21 cellular contexts compared by ENCODE assay signal in the genomic region with DNA sequence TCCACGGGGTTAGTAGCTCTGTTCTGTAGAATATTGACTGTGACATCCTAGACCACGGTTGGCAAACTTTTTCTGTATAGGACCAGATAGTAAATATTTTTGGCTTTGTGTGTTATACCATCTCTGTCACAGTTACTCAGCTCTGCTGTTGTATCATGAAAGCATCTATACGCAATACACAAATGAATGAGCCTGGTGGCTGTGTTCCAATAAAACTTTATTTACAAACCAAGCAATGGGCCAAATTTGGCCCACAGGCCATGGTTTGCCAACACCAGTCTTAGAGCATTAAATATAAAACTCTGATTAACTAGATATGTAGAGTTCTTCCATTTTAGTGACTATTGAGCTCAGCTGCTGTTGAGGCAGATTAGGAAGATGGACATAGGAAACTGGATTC.
A peak's percentile ranks its signal among the peaks of the same experiment; 100 is the strongest.
DNase-seq lines count a peak whose midpoint lies in the region; ATAC-seq, FAIRE-seq and TF ChIP-seq lines count a peak whose summit lies in the region.
"Had no signal": no experiment of that assay in that cellular context is flagged by ENCODE, and none has a peak within 500 bp of the region (broad histone marks: within the 10 kb centered on the region; RNA-seq: fewer than 3 reads in every experiment).

No MANE protein-coding gene starts in this region.

- H3K27ac Mint-ChIP-seq in stimulated activated memory B cell treated with anti-CD40 and anti-IgM and Interleukin-4, amounts not matched to agents 10 μg/mL and 1 μg/mL and 100 μg/mL, for 72 hours: peak overlapping the region; percentile 36
- no peak overlapping the region for H3K27ac Mint-ChIP-seq in activated CD4-positive, alpha-beta T cell treated with anti-CD3 and anti-CD28 coated beads for 36 hours
- H3K27ac Mint-ChIP-seq: B cell; CD4-positive, alpha-beta T cell; CD8-positive, alpha-beta T cell had no signal

- H3K79me2 ChIP-seq in Karpas-422 (ENCODE audit: low read length) (no peaks in the 10 kb centered on the region), GM12878 (ENCODE audit: control insufficient read depth, insufficient read depth, low read length) (no peaks in the 10 kb centered on the region)

- no peaks in the 10 kb centered on the region for H3K9me3 Mint-ChIP-seq in stimulated activated memory B cell treated with anti-CD40 and anti-IgM and Interleukin-4, amounts not matched to agents 10 μg/mL and 1 μg/mL and 100 μg/mL, for 72 hours
- peaks cover 2% of the 10 kb centered on the region for H3K9me3 Mint-ChIP-seq in activated CD4-positive, alpha-beta T cell treated with anti-CD3 and anti-CD28 coated beads for 36 hours (ENCODE audit: low read depth)
- H3K9me3 Mint-ChIP-seq: CD4-positive, alpha-beta T cell had no signal

- TF ChIP-seq CTCF in GM12878 (IDR thresholded peaks at IDR 0.05 in 2 of 3, conservative IDR thresholded peaks at IDR 0.05 in 1 of 3; ENCODE audit: control insufficient read depth in 2 of 3, extremely low read depth in 1 of 3, insufficient read depth in 1 of 3, low read depth in 3 of 3, low read length in 3 of 3): no peak
- TF ChIP-seq CTCF in upper lobe of left lung (IDR thresholded peaks at IDR 0.05): no peak

- intact Hi-C loops in GM12878 (cut with micrococcal nuclease; ENCODE audit: unreplicated experiment): no loop called here
- intact Hi-C loops in activated CD4-positive, alpha-beta T cell treated with anti-CD3 and anti-CD28 coated beads for 36 hours (cut with DNase I, micrococcal nuclease): no loop called here

- 78% methylated on average over 3 of the region's 3 CpGs for WGBS in GM12878 (ENCODE audit: insufficient coverage, insufficient replicate concordance, low lambda C conversion rate, missing lambda C conversion rate)
- 96 to 100% methylated on average over 3 of the region's 3 CpGs for WGBS in upper lobe of left lung, 2 donors

- H3K4me1 Mint-ChIP-seq in stimulated activated memory B cell treated with anti-CD40 and anti-IgM and Interleukin-4, amounts not matched to agents 10 μg/mL and 1 μg/mL and 100 μg/mL, for 72 hours: peaks cover 11% of the 10 kb centered on the region
- H3K4me1 Mint-ChIP-seq in activated CD4-positive, alpha-beta T cell treated with anti-CD3 and anti-CD28 coated beads for 36 hours: no peaks in the 10 kb centered on the region

- H3K4me2 ChIP-seq in Karpas-422 (ENCODE audit: low read depth, low read length, poor library complexity, severe bottlenecking) (peak overlapping the region; percentile 17), GM12878 (ENCODE audit: control insufficient read depth, insufficient read depth) (0 out of 2 replicates have a peak overlapping the region, but pooled peaks have one; percentile 1)
- H3K4me2 ChIP-seq: A549; BLaER1 treated with 17β-estradiol and CSF1 and Interleukin-3, amounts not matched to agents 10 nM and 100 nM had no signal

- H3K36me3 ChIP-seq in Karpas-422 (ENCODE audit: insufficient read depth, low read length) (peaks cover 36% of the 10 kb centered on the region), GM12878 (ENCODE audit: control insufficient read depth in 2 of 2, insufficient read depth in 2 of 2, low read length in 1 of 2) (peaks cover 0 to under 1% of the 10 kb centered on the region in 2 experiments; a peak in 1 of 4 replicates), upper lobe of left lung (no peaks in the 10 kb centered on the region)

- POLR2A ChIA-PET in GM12878 (lab: Charles Lee): no interaction called here
- POLR2A ChIA-PET in activated CD4-positive, alpha-beta T cell treated with anti-CD3 and anti-CD28 coated beads for 36 hours (lab: Charles Lee): no interaction called here

- no peaks in the 10 kb centered on the region for H3K9me2 ChIP-seq in Karpas-422 (replicated peaks; ENCODE audit: insufficient read depth, low read length)

- SMC1A ChIA-PET in GM12878 (lab: Charles Lee; ENCODE audit: uncharacterized antibody, unreplicated experiment): interaction anchor here (1.1 to 2.4 kb wide), 5 partner anchors 8 to 282 kb away, joined by 3 to 15 read pairs (median 3); no protein-coding TSS in a partner anchor

- no peak for TF ChIP-seq RAD21 in GM12878 (IDR thresholded peaks at IDR 0.05; ENCODE audit: insufficient read depth, low read depth, low read length)

- DNase-seq in GM12891 (ENCODE audit: insufficient read length, low spot score) (no peak), Karpas-422 (no peak), GM12878 (ENCODE audit: low read depth, low spot score) (no peak), kidney glomerular epithelial cell (lab: John Stamatoyannopoulos, UW) (no peak), upper lobe of left lung (no peak)
- DNase-seq in activated CD4-positive, alpha-beta T cell treated with anti-CD3 and anti-CD28 coated beads for 36 hours: no peak
- DNase-seq: AML-193; Caco-2; Calu3; CD4-positive, alpha-beta T cell; CD8-positive, alpha-beta T cell; DMS79 treated with DMSO at 0.1 percent for 48 hours; GF-D8 had no signal

- no peaks in the 10 kb centered on the region for H3K27me3 ChIP-seq in Karpas-422 (ENCODE audit: low read length)
- no peaks in the 10 kb centered on the region for H3K27me3 ChIP-seq in GM12878 (replicated peaks in 1 of 2; ENCODE audit: control insufficient read depth in 2 of 2, insufficient read depth in 2 of 2, low read length in 1 of 2)
- H3K27me3 ChIP-seq in upper lobe of left lung: no peaks in the 10 kb centered on the region
- H3K27me3 ChIP-seq: BLaER1 treated with 17β-estradiol and CSF1 and Interleukin-3, amounts not matched to agents 10 nM and 100 nM had no signal

- RAD21 ChIA-PET in GM12878 (lab: Charles Lee; ENCODE audit: unreplicated experiment): interaction anchor here (0.6 to 0.8 kb wide), 2 partner anchors 30 to 62 kb away, joined by 3 read pairs; no protein-coding TSS in a partner anchor

- in situ Hi-C loops in GM12878 (cut with MboI): no loop called here

- TF ChIP-seq POLR2A in GM12891 (IDR thresholded peaks at IDR 0.05; ENCODE audit: low read depth, low read length) (no peak), GM12878 (IDR thresholded peaks at IDR 0.05; ENCODE audit: low read depth, low read length) (no peak), upper lobe of left lung (IDR thresholded peaks at IDR 0.05) (no peak)

- H3K27ac ChIP-seq in Karpas-422 (ENCODE audit: low read length): no peak overlapping the region
- peak overlapping the region; percentile 1 for H3K27ac ChIP-seq in GM12878 (ENCODE audit: control insufficient read depth, insufficient read depth)
- no peak overlapping the region for H3K27ac ChIP-seq in upper lobe of left lung
- H3K27ac ChIP-seq: 22Rv1; A549; BLaER1 treated with 17β-estradiol and CSF1 and Interleukin-3, amounts not matched to agents 10 nM and 100 nM; C4-2B had no signal

- no peak for ATAC-seq in GM12878
- no peak for ATAC-seq in stimulated activated memory B cell treated with anti-CD40 and anti-IgM and Interleukin-4, amounts not matched to agents 10 μg/mL and 1 μg/mL and 100 μg/mL, for 72 hours
- no peak for ATAC-seq in activated CD4-positive, alpha-beta T cell treated with anti-CD3 and anti-CD28 coated beads for 36 hours
- ATAC-seq in upper lobe of left lung (ENCODE audit: low FRiP score in 2 of 2): no peak
- ATAC-seq: A549; CD8-positive, alpha-beta T cell had no signal

- H2AFZ ChIP-seq in Karpas-422 (ENCODE audit: low read length) (no peak overlapping the region), GM12878 (ENCODE audit: control insufficient read depth, low read depth, low read length) (no peak overlapping the region)

- CTCF ChIA-PET in GM12878 (lab: Yijun Ruan, JAX): interaction anchor here (0.9 to 4.1 kb wide), 4 partner anchors 9 to 61 kb away, joined by 3 to 22 read pairs (median 4); no protein-coding TSS in a partner anchor
- CTCF ChIA-PET in activated CD4-positive, alpha-beta T cell treated with anti-CD3 and anti-CD28 coated beads for 36 hours (lab: Charles Lee): interaction anchor here (0.7 to 1.0 kb wide), 2 partner anchors 11 to 425 kb away, joined by 3 read pairs; no protein-coding TSS in a partner anchor

- H3K36me3 Mint-ChIP-seq in stimulated activated memory B cell treated with anti-CD40 and anti-IgM and Interleukin-4, amounts not matched to agents 10 μg/mL and 1 μg/mL and 100 μg/mL, for 72 hours: peaks cover 14% of the 10 kb centered on the region
- H3K36me3 Mint-ChIP-seq in activated CD4-positive, alpha-beta T cell treated with anti-CD3 and anti-CD28 coated beads for 36 hours (ENCODE audit: low read depth): peaks cover 5% of the 10 kb centered on the region

- FAIRE-seq in GM12891 (lab: Jason Lieb, UNC) (peak; percentile 43), GM12878 (lab: Jason Lieb, UNC) (no peak)
- FAIRE-seq: D721Med, G401.6 had no signal

- H4K20me1 ChIP-seq in Karpas-422 (ENCODE audit: insufficient read depth, low read depth, low read length) (no peaks in the 10 kb centered on the region), GM12878 (ENCODE audit: control insufficient read depth, insufficient read depth) (no peaks in the 10 kb centered on the region)
- H4K20me1 ChIP-seq: BLaER1 treated with 17β-estradiol and CSF1 and Interleukin-3, amounts not matched to agents 10 nM and 100 nM had no signal

- H3K4me3 Mint-ChIP-seq in stimulated activated memory B cell treated with anti-CD40 and anti-IgM and Interleukin-4, amounts not matched to agents 10 μg/mL and 1 μg/mL and 100 μg/mL, for 72 hours: no peak overlapping the region
- H3K4me3 Mint-ChIP-seq in activated CD4-positive, alpha-beta T cell treated with anti-CD3 and anti-CD28 coated beads for 36 hours: no peak overlapping the region
- H3K4me3 Mint-ChIP-seq: B cell; CD4-positive, alpha-beta T cell; CD8-positive, alpha-beta T cell had no signal

- no peaks in the 10 kb centered on the region for H3K27me3 Mint-ChIP-seq in stimulated activated memory B cell treated with anti-CD40 and anti-IgM and Interleukin-4, amounts not matched to agents 10 μg/mL and 1 μg/mL and 100 μg/mL, for 72 hours
- no peaks in the 10 kb centered on the region for H3K27me3 Mint-ChIP-seq in activated CD4-positive, alpha-beta T cell treated with anti-CD3 and anti-CD28 coated beads for 36 hours
- H3K27me3 Mint-ChIP-seq: B cell; CD4-positive, alpha-beta T cell had no signal

- H3K4me3 ChIP-seq in Karpas-422 (ENCODE audit: low read length): no peak overlapping the region
- H3K4me3 ChIP-seq in GM12878: no peak overlapping the region
- H3K4me3 ChIP-seq in upper lobe of left lung: no peak overlapping the region
- H3K4me3 ChIP-seq: A549; BLaER1 treated with 17β-estradiol and CSF1 and Interleukin-3, amounts not matched to agents 10 nM and 100 nM had no signal

- no TSS peak for BruUV-seq in GM12878 (replicated peaks; lab: Mats Ljungman, UMichigan)

- H3K4me1 ChIP-seq in Karpas-422 (ENCODE audit: low read length): peaks cover 16% of the 10 kb centered on the region
- H3K4me1 ChIP-seq in GM12878 (ENCODE audit: control insufficient read depth, insufficient read depth, low read length): peaks cover 15% of the 10 kb centered on the region; the same call in 1 of the 2 replicates
- no peaks in the 10 kb centered on the region for H3K4me1 ChIP-seq in upper lobe of left lung
- H3K4me1 ChIP-seq: Caco-2 had no signal

- no peaks in the 10 kb centered on the region for H3K9me3 ChIP-seq in Karpas-422 (ENCODE audit: low read length)
- H3K9me3 ChIP-seq in GM12878 (replicated peaks; ENCODE audit: control insufficient read depth, insufficient read depth, low read length): no peaks in the 10 kb centered on the region
- no peaks in the 10 kb centered on the region for H3K9me3 ChIP-seq in upper lobe of left lung
- H3K9me3 ChIP-seq: A549; BLaER1 treated with 17β-estradiol and CSF1 and Interleukin-3, amounts not matched to agents 10 nM and 100 nM; Caco-2 had no signal

- H3K9ac ChIP-seq in Karpas-422 (ENCODE audit: low read length) (no peak overlapping the region), GM12878 (ENCODE audit: control insufficient read depth, insufficient read depth, low read length) (no peak overlapping the region)
- H3K9ac ChIP-seq: BLaER1 treated with 17β-estradiol and CSF1 and Interleukin-3, amounts not matched to agents 10 nM and 100 nM had no signal

- TF ChIP-seq EP300 in GM12878 (IDR thresholded peaks at IDR 0.05; ENCODE audit: borderline replicate concordance in 1 of 2, control insufficient read depth in 1 of 2, low read depth in 2 of 2, low read length in 2 of 2) (no peak), upper lobe of left lung (IDR thresholded peaks at IDR 0.05) (no peak)
